ENCODE assay signal across 1 cellular context in genomic region chr21:45333583-45334121, GRCh38.
TF ChIP-seq lines count a peak whose summit lies in the region.

No MANE protein-coding gene starts in this region.

TF ChIP-seq in GM23338, 12 proteins besides CTCF, POLR2A, EP300 and RAD21 (continued from another document):
- TF ChIP-seq ETS1 (IDR thresholded peaks at IDR 0.05), result no peak
- TF ChIP-seq STAT1 (IDR thresholded peaks at IDR 0.05; ENCODE audit: unreplicated experiment), result no peak
- no peak for TF ChIP-seq NANOG (IDR thresholded peaks at IDR 0.05; ENCODE audit: borderline replicate concordance)
- no peak for TF ChIP-seq EZH2 (IDR thresholded peaks at IDR 0.05; ENCODE audit: low read depth, unreplicated experiment)
- no peak for TF ChIP-seq ZNF331 (CRISPR knock-in tag; IDR thresholded peaks at IDR 0.05; ENCODE audit: low read depth)
- TF ChIP-seq, protein P1, sequence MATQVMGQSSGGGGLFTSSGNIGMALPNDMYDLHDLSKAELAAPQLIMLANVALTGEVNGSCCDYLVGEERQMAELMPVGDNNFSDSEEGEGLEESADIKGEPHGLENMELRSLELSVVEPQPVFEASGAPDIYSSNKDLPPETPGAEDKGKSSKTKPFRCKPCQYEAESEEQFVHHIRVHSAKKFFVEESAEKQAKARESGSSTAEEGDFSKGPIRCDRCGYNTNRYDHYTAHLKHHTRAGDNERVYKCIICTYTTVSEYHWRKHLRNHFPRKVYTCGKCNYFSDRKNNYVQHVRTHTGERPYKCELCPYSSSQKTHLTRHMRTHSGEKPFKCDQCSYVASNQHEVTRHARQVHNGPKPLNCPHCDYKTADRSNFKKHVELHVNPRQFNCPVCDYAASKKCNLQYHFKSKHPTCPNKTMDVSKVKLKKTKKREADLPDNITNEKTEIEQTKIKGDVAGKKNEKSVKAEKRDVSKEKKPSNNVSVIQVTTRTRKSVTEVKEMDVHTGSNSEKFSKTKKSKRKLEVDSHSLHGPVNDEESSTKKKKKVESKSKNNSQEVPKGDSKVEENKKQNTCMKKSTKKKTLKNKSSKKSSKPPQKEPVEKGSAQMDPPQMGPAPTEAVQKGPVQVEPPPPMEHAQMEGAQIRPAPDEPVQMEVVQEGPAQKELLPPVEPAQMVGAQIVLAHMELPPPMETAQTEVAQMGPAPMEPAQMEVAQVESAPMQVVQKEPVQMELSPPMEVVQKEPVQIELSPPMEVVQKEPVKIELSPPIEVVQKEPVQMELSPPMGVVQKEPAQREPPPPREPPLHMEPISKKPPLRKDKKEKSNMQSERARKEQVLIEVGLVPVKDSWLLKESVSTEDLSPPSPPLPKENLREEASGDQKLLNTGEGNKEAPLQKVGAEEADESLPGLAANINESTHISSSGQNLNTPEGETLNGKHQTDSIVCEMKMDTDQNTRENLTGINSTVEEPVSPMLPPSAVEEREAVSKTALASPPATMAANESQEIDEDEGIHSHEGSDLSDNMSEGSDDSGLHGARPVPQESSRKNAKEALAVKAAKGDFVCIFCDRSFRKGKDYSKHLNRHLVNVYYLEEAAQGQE (IDR thresholded peaks at IDR 0.05; ENCODE audit: unreplicated experiment), result no peak
- TF ChIP-seq, protein P2, sequence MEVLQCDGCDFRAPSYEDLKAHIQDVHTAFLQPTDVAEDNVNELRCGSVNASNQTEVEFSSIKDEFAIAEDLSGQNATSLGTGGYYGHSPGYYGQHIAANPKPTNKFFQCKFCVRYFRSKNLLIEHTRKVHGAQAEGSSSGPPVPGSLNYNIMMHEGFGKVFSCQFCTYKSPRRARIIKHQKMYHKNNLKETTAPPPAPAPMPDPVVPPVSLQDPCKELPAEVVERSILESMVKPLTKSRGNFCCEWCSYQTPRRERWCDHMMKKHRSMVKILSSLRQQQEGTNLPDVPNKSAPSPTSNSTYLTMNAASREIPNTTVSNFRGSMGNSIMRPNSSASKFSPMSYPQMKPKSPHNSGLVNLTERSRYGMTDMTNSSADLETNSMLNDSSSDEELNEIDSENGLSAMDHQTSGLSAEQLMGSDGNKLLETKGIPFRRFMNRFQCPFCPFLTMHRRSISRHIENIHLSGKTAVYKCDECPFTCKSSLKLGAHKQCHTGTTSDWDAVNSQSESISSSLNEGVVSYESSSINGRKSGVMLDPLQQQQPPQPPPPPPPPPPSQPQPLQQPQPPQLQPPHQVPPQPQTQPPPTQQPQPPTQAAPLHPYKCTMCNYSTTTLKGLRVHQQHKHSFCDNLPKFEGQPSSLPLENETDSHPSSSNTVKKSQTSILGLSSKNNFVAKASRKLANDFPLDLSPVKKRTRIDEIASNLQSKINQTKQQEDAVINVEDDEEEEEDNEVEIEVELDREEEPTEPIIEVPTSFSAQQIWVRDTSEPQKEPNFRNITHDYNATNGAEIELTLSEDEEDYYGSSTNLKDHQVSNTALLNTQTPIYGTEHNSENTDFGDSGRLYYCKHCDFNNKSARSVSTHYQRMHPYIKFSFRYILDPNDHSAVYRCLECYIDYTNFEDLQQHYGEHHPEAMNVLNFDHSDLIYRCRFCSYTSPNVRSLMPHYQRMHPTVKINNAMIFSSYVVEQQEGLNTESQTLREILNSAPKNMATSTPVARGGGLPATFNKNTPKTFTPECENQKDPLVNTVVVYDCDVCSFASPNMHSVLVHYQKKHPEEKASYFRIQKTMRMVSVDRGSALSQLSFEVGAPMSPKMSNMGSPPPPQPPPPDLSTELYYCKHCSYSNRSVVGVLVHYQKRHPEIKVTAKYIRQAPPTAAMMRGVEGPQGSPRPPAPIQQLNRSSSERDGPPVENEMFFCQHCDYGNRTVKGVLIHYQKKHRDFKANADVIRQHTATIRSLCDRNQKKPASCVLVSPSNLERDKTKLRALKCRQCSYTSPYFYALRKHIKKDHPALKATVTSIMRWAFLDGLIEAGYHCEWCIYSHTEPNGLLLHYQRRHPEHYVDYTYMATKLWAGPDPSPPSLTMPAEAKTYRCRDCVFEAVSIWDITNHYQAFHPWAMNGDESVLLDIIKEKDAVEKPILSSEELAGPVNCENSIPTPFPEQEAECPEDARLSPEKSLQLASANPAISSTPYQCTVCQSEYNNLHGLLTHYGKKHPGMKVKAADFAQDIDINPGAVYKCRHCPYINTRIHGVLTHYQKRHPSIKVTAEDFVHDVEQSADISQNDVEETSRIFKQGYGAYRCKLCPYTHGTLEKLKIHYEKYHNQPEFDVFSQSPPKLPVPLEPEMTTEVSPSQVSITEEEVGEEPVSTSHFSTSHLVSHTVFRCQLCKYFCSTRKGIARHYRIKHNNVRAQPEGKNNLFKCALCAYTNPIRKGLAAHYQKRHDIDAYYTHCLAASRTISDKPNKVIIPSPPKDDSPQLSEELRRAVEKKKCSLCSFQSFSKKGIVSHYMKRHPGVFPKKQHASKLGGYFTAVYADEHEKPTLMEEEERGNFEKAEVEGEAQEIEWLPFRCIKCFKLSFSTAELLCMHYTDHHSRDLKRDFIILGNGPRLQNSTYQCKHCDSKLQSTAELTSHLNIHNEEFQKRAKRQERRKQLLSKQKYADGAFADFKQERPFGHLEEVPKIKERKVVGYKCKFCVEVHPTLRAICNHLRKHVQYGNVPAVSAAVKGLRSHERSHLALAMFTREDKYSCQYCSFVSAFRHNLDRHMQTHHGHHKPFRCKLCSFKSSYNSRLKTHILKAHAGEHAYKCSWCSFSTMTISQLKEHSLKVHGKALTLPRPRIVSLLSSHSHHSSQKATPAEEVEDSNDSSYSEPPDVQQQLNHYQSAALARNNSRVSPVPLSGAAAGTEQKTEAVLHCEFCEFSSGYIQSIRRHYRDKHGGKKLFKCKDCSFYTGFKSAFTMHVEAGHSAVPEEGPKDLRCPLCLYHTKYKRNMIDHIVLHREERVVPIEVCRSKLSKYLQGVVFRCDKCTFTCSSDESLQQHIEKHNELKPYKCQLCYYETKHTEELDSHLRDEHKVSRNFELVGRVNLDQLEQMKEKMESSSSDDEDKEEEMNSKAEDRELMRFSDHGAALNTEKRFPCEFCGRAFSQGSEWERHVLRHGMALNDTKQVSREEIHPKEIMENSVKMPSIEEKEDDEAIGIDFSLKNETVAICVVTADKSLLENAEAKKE (CRISPR knock-in tag; IDR thresholded peaks at IDR 0.05), result no peak
- no peak for TF ChIP-seq CREB1 (CRISPR knock-in tag; IDR thresholded peaks at IDR 0.05; ENCODE audit: low read depth)
